ENCODE assay signal across 18 cellular contexts in the genomic region with DNA sequence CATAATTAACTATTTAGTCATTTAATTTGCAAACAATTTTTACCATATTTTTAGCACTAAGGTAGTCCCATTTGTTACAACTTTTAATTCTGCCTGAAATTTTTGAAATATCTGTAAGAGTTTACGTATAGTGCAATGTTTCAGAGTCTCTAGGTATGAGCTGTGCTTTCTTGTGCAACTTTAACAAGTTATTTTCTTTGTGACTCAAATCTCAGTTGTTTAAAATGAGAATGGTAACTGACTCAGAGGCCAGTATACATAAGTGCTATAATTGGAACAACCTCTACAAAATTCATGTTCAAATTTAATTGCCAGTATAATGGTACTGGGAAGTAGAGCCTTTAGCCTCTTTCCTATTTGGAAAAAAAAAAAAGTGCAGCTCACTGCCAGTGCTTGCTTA. TPM values are rescaled to one million over a fixed set of nuclear protein-coding genes. Genes with fewer than 3 reads are reported as not detected.
"Had no signal": no experiment of that assay in that cellular context is flagged by ENCODE, and none has a peak within 500 bp of the region (broad histone marks: within the 10 kb centered on the region; RNA-seq: fewer than 3 reads in every experiment).

No MANE protein-coding gene starts in this region.

- H3K4me3 ChIP-seq: coronary artery, gastroesophageal sphincter, hepatocyte, spleen, testis, tibial nerve, upper lobe of right lung had no signal

- DNase-seq: effector CD4-positive, alpha-beta T cell; endodermal cell; kidney glomerular epithelial cell; naive thymus-derived CD4-positive, alpha-beta T cell; posterior cingulate gyrus; spleen; stimulated activated CD4-positive, alpha-beta T cell treated with anti-CD3 and anti-CD28 coated beads, Interleukin-15, amount 100 ng/mL, for 24 hours; stimulated activated CD4-positive, alpha-beta T cell treated with anti-CD3 and anti-CD28 coated beads, Interleukin-1b, Interleukin-23, amount 100 ng/mL, for 48 hours; stimulated activated CD4-positive, alpha-beta T cell treated with anti-CD3 and anti-CD28 coated beads, Interleukin-4, amount 100 ng/mL, for 24 hours; stimulated activated naive B cell treated with anti-CD40 and anti-IgM and Interleukin-4, amounts not matched to agents 10 μg/mL and 1 μg/mL and 100 μg/mL, for 72 hours; stimulated activated naive CD8-positive, alpha-beta T cell treated with anti-CD3 and anti-CD28 coated beads, Interleukin-15, amount 100 ng/mL, for 72 hours; testis; upper lobe of right lung had no signal

RNA-seq across cellular contexts. Expression of a gene that starts 14.2 kb away (rescaled TPM):
- total RNA-seq: endothelial cell of umbilical vein had no signal
